In the genomic region with DNA sequence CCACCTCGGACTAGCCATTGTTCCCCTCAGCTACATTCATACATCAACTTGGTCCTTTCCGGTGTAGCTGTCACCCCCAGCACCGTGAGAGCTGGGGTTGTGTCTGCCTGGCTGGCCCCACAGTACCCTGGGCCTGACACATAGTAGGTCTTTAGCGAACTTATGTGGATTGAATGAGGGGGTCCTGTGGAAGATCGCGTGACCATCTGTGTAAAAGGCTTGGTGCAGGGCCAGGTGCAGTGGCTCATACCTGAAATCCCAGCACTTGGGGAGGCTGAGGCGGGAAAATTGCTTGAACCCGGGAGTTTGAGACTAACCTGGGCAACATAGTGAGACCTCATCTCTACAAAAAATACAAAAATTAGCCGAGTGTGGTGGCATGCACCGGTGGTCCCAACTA, we compare ENCODE assay signal across 10 cellular contexts. TPM values are rescaled to one million over a fixed set of nuclear protein-coding genes. Genes with fewer than 3 reads are reported as not detected.
DNase-seq lines count a peak whose midpoint lies in the region; ATAC-seq and TF ChIP-seq lines count a peak whose summit lies in the region.
"Had no signal": no experiment of that assay in that cellular context is flagged by ENCODE, and none has a peak within 500 bp of the region (broad histone marks: within the 10 kb centered on the region; RNA-seq: fewer than 3 reads in every experiment).

No MANE protein-coding gene starts in this region.

- H3K27ac ChIP-seq in cardiac muscle cell (peak overlapping the region; percentile 28), heart left ventricle (no peak overlapping the region), iPS-20b (ENCODE audit: low read length) (no peak overlapping the region), upper lobe of right lung (peak overlapping the region; percentile 89)

- no peak for TF ChIP-seq POLR2A in heart left ventricle (IDR thresholded peaks at IDR 0.05)

- H3K36me3 ChIP-seq in cardiac muscle cell (no peaks in the 10 kb centered on the region), heart left ventricle (peaks cover 0 to 3% (median 0%) of the 10 kb centered on the region in 9 donors), iPS-20b (ENCODE audit: insufficient read depth, low read depth, low read length) (no peaks in the 10 kb centered on the region), upper lobe of right lung (no peaks in the 10 kb centered on the region)
- H3K36me3 ChIP-seq: gastroesophageal sphincter, neutrophil had no signal

- H3K27ac Mint-ChIP-seq in activated CD4-positive, alpha-beta memory T cell treated with anti-CD3 and anti-CD28 coated beads for 36 hours = peak overlapping the region; percentile 44

- H3K4me3 ChIP-seq in cardiac muscle cell (peak overlapping the region; percentile 97), heart left ventricle (peak overlapping the region in 1 of 12 donors; percentile 87), iPS-20b (ENCODE audit: low read length) (peak overlapping the region; percentile 29), upper lobe of right lung (no peak overlapping the region)

- H3K27me3 Mint-ChIP-seq in activated CD4-positive, alpha-beta memory T cell treated with anti-CD3 and anti-CD28 coated beads for 36 hours = no peaks in the 10 kb centered on the region

- H3K9me3 ChIP-seq in cardiac muscle cell (ENCODE audit: low read depth) (no peaks in the 10 kb centered on the region), heart left ventricle (no peaks in the 10 kb centered on the region), iPS-20b (ENCODE audit: insufficient read depth, low read depth, low read length) (no peaks in the 10 kb centered on the region), upper lobe of right lung (no peaks in the 10 kb centered on the region)
- H3K9me3 ChIP-seq: gastroesophageal sphincter, neutrophil had no signal

- no peak for ATAC-seq in heart left ventricle
- ATAC-seq in upper lobe of right lung = no peak
- ATAC-seq in GM21576 (IDR thresholded peaks at IDR 0.05; ENCODE audit: unreplicated experiment) = no peak
- ATAC-seq: gastroesophageal sphincter had no signal

- H3K4me3 Mint-ChIP-seq in activated CD4-positive, alpha-beta memory T cell treated with anti-CD3 and anti-CD28 coated beads for 36 hours = peak overlapping the region; percentile 89

- WGBS in heart left ventricle, 4 donors = 88 to 91% (median 90%) methylated on average over 10 of the region's 10 CpGs

- H3K4me1 ChIP-seq in cardiac muscle cell (ENCODE audit: low read depth) = no peaks in the 10 kb centered on the region
- peaks cover 0 to 23% (median 18%) of the 10 kb centered on the region in 12 donors for H3K4me1 ChIP-seq in heart left ventricle
- peaks cover 11% of the 10 kb centered on the region; the same call in 1 of the 2 replicates for H3K4me1 ChIP-seq in iPS-20b (ENCODE audit: insufficient read depth, low read length)
- H3K4me1 ChIP-seq in upper lobe of right lung = peaks cover 24% of the 10 kb centered on the region

- POLR2A ChIA-PET in activated CD4-positive, alpha-beta memory T cell treated with anti-CD3 and anti-CD28 coated beads for 36 hours (lab: Charles Lee) = interaction anchor here (1.0 to 1.4 kb wide), 3 partner anchors 8 to 128 kb away, joined by 4 to 5 read pairs (median 5); no protein-coding TSS in a partner anchor

- no peaks in the 10 kb centered on the region for H3K9me3 Mint-ChIP-seq in activated CD4-positive, alpha-beta memory T cell treated with anti-CD3 and anti-CD28 coated beads for 36 hours

- CTCF ChIA-PET in activated CD4-positive, alpha-beta memory T cell treated with anti-CD3 and anti-CD28 coated beads for 36 hours (lab: Charles Lee) = interaction anchor here (0.9 to 2.9 kb wide), 3 partner anchors 8 to 27 kb away, joined by 3 to 11 read pairs (median 3); no protein-coding TSS in a partner anchor

- H3K4me1 Mint-ChIP-seq in activated CD4-positive, alpha-beta memory T cell treated with anti-CD3 and anti-CD28 coated beads for 36 hours (ENCODE audit: low read depth) = peaks cover 52% of the 10 kb centered on the region

- H3K36me3 Mint-ChIP-seq in activated CD4-positive, alpha-beta memory T cell treated with anti-CD3 and anti-CD28 coated beads for 36 hours = no peaks in the 10 kb centered on the region

- TF ChIP-seq CTCF in cardiac muscle cell (IDR thresholded peaks at IDR 0.05; ENCODE audit: low read depth, low read length) = no peak
- no peak for TF ChIP-seq CTCF in heart left ventricle (IDR thresholded peaks at IDR 0.05)
- no peak for TF ChIP-seq CTCF in upper lobe of right lung (IDR thresholded peaks at IDR 0.05)

- DNase-seq in cardiac muscle cell (ENCODE audit: low read depth in 1 of 2, low spot score in 1 of 2) (no peak), heart left ventricle (no peak), upper lobe of right lung (no peak), Ammon's horn (ENCODE audit: low spot score) (no peak), NCI-H748 (lab: John Stamatoyannopoulos, UW; ENCODE audit: unreplicated experiment) (no peak)
- no peak for DNase-seq in activated CD4-positive, alpha-beta memory T cell treated with anti-CD3 and anti-CD28 coated beads for 36 hours

- H3K27me3 ChIP-seq in cardiac muscle cell (no peaks in the 10 kb centered on the region), heart left ventricle (no peaks in the 10 kb centered on the region), iPS-20b (ENCODE audit: insufficient read depth, low read length) (no peaks in the 10 kb centered on the region), upper lobe of right lung (no peaks in the 10 kb centered on the region)
- H3K27me3 ChIP-seq: gastroesophageal sphincter, neutrophil had no signal

- intact Hi-C loops in heart left ventricle (cut with DNase I) (no loop called here), upper lobe of right lung (cut with DNase I) (no loop called here)
- intact Hi-C loops in activated CD4-positive, alpha-beta memory T cell treated with anti-CD3 and anti-CD28 coated beads for 36 hours (cut with micrococcal nuclease) = loop anchor here (2.0 to 5.0 kb wide), 2 partner anchors 20 to 396 kb away; a partner anchor contains a TSS

- H3K9ac ChIP-seq in iPS-20b (ENCODE audit: low read depth, low read length) = no peak overlapping the region; the same call in 1 of the 2 replicates

RNA-seq across cellular contexts. Expression of a gene that starts 2.0 kb away (rescaled TPM):
- total RNA-seq in cardiac muscle cell (135 and 212 TPM in 2 replicates), heart left ventricle (10 to 100 TPM; 34.1 to 70.9 (median 48.3) TPM), upper lobe of right lung (95.6 TPM)
- polyA plus RNA-seq in cardiac muscle cell (178 and 181 TPM in 2 replicates), heart left ventricle (10 to 100 TPM; 49.5 to 62.5 TPM)
- 100 to 1,000 TPM in 1 of 2 experiments, 10 to 100 TPM in 1; 97.8 to 101 TPM for total RNA-seq in activated CD4-positive, alpha-beta memory T cell treated with anti-CD3 and anti-CD28 coated beads for 36 hours

RNA-seq across cellular contexts. Expression of a gene that starts 34.3 kb away (rescaled TPM):
- 52.2 and 54.5 TPM in 2 replicates for total RNA-seq in cardiac muscle cell
- polyA plus RNA-seq in cardiac muscle cell = 31.3 and 41.7 TPM in 2 replicates
- total RNA-seq in heart left ventricle = 10 to 100 TPM; 10.0 to 29.3 (median 14.5) TPM
- polyA plus RNA-seq in heart left ventricle = 10 to 100 TPM; 15.5 to 17.3 TPM
- total RNA-seq in activated CD4-positive, alpha-beta memory T cell treated with anti-CD3 and anti-CD28 coated beads for 36 hours = 10 to 100 TPM; 15.6 to 16.4 TPM
- total RNA-seq in upper lobe of right lung = 17.7 TPM

RNA-seq across cellular contexts. Expression of a gene that starts 34.4 kb away (rescaled TPM):
- total RNA-seq in cardiac muscle cell (67.2 and 69.9 TPM in 2 replicates), heart left ventricle (10 to 100 TPM; 11.5 to 27.1 (median 17.3) TPM), upper lobe of right lung (51.3 TPM)
- polyA plus RNA-seq in cardiac muscle cell (32.9 and 38.9 TPM in 2 replicates), heart left ventricle (10 to 100 TPM; 21.5 to 38.7 TPM)
- 10 to 100 TPM; 25.6 to 28.4 TPM for total RNA-seq in activated CD4-positive, alpha-beta memory T cell treated with anti-CD3 and anti-CD28 coated beads for 36 hours

Comparison
In these comparisons a context has a peak if more than half of its experiments do, and no peak if none do; other contexts are left out.
1. H3K27ac ChIP-seq: peak in cardiac muscle cell (single experiment) and upper lobe of right lung (single experiment); none in heart left ventricle (0 of 12) and iPS-20b (single experiment).